In the genomic region with DNA sequence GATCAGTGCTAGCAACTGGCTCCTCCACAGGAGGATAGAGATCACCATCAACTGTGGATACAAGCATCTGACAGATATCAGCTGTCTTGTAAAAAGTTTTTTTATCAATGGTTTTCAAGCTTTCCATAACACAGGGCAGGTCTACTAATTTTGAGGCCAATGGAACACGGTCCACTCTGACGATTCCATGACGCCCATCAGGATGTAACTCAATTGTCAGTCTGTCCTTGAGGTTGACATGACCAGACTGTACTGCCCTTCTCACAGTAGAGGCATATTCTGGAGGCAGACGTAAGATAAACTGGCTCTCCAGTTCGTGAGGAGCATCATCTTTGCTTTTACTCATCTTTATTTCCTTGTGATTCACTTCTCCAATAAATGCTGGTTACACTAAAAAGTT, we compare ENCODE assay signal across 8 cellular contexts. TPM values are rescaled to one million over a fixed set of nuclear protein-coding genes. Genes with fewer than 3 reads are reported as not detected.
A peak's percentile ranks its signal among the peaks of the same experiment; 100 is the strongest.
DNase-seq lines count a peak whose midpoint lies in the region; ATAC-seq, FAIRE-seq and TF ChIP-seq lines count a peak whose summit lies in the region.

No MANE protein-coding gene starts in this region.

- no peak for FAIRE-seq in frontal cortex (lab: Jason Lieb, UNC)

- 61 to 63% methylated on average over 5 of the region's 5 CpGs for WGBS in heart right ventricle, 2 donors
- 80 to 90% methylated on average over 4 to 5 of the region's 5 CpGs for WGBS in mesodermal cell (ENCODE audit: insufficient coverage in 2 of 2), 2 experiments

- H3K9me3 ChIP-seq in heart right ventricle: peaks cover 0 to 83% (median 53%) of the 10 kb centered on the region in 11 donors
- peaks cover 44% of the 10 kb centered on the region for H3K9me3 ChIP-seq in mesodermal cell (ENCODE audit: control insufficient read depth, low read length)
- H3K9me3 ChIP-seq in vagina: peaks cover 46% of the 10 kb centered on the region

- TF ChIP-seq POLR2A in vagina (IDR thresholded peaks at IDR 0.05): no peak

- TF ChIP-seq CTCF in heart right ventricle (IDR thresholded peaks at IDR 0.05) (no peak), brain microvascular endothelial cell (IDR thresholded peaks at IDR 0.05; ENCODE audit: low read depth, low read length, missing control alignments) (no peak), vagina (IDR thresholded peaks at IDR 0.05) (no peak)

- intact Hi-C loops in heart right ventricle (cut with DNase I) (loop anchor here in 6 of 10 donors (2.0 to 10.0 kb wide), 9 partner anchors 65 to 917 kb away; a partner anchor contains a TSS), Right ventricle myocardium inferior (cut with DNase I) (loop anchor here (2.0 to 10.0 kb wide), 2 partner anchors 105 to 241 kb away; a partner anchor contains a TSS), vagina (cut with DNase I) (loop anchor here (5.0 kb wide), 1 partner anchor 243 kb away; no protein-coding TSS in a partner anchor)

- H3K27ac ChIP-seq in heart right ventricle (peak overlapping the region in 6 of 10 donors; percentile 90 to 99 (median 94)), brain microvascular endothelial cell (peak overlapping the region; percentile 97), mesodermal cell (ENCODE audit: low read depth, low read length, severe bottlenecking) (peak overlapping the region; percentile 11), vagina (peak overlapping the region; percentile 93)

- peak in 2 of 8 donors; percentile 28 to 38 for ATAC-seq in heart right ventricle
- ATAC-seq in Right ventricle myocardium inferior: no peak

- H3K4me1 ChIP-seq in heart right ventricle: peaks cover 0 to 23% (median 13%) of the 10 kb centered on the region in 9 donors
- H3K4me1 ChIP-seq in mesodermal cell (ENCODE audit: control insufficient read depth, insufficient read depth, low read length, poor library complexity, severe bottlenecking): no peaks in the 10 kb centered on the region
- peaks cover 6% of the 10 kb centered on the region for H3K4me1 ChIP-seq in vagina

- H3K27me3 ChIP-seq in heart right ventricle (no peaks in the 10 kb centered on the region), brain microvascular endothelial cell (replicated peaks) (no peaks in the 10 kb centered on the region), vagina (no peaks in the 10 kb centered on the region)

- peaks cover 0 to 52% (median 21%) of the 10 kb centered on the region in 9 donors for H3K36me3 ChIP-seq in heart right ventricle
- peaks cover 17% of the 10 kb centered on the region for H3K36me3 ChIP-seq in brain microvascular endothelial cell (replicated peaks)
- peaks cover 46% of the 10 kb centered on the region for H3K36me3 ChIP-seq in mesodermal cell (ENCODE audit: control insufficient read depth, insufficient read depth, low read length)
- H3K36me3 ChIP-seq in vagina: peaks cover 0 to 46% of the 10 kb centered on the region in 2 donors

- H3K4me3 ChIP-seq in heart right ventricle (peak overlapping the region in 9 of 10 donors; percentile 56 to 96 (median 71)), brain microvascular endothelial cell (ENCODE audit: low read depth, low read length) (peak overlapping the region; percentile 87), mesodermal cell (ENCODE audit: extremely low read depth, insufficient read depth, low read length, poor library complexity, severe bottlenecking) (peak overlapping the region; percentile 69), vagina (peak overlapping the region; percentile 74 to 95)

- in situ Hi-C loops in brain microvascular endothelial cell (cut with HindIII; ENCODE audit: low pct_ligation_motif_present, low sequenced_read_pairs): no loop called here

- DNase-seq in heart right ventricle (no peak), Right ventricle myocardium inferior (ENCODE audit: missing footprints) (no peak), brain microvascular endothelial cell (no peak), vagina (ENCODE audit: extremely low spot score in 2 of 2) (no peak), frontal cortex (ENCODE audit: low spot score in 2 of 2) (no peak), HCEC 1CT (no peak)
- DNase-seq in activated effector memory CD4-positive, alpha-beta T cell treated with anti-CD3 and anti-CD28 coated beads, Interleukin-2, amount 50 U/mL, for 16 hours: no peak

RNA-seq across cellular contexts. Expression of a gene that starts 0.9 kb away (rescaled TPM):
- total RNA-seq in heart right ventricle (100 to 1,000 TPM in 8 of 10 donors, 10 to 100 TPM in 2; 93.4 to 111 (median 107) TPM), Right ventricle myocardium inferior (101 TPM), vagina (53.8 TPM), frontal cortex (119 TPM)
- polyA plus RNA-seq in heart right ventricle: 10 to 100 TPM; 33.1 to 89.9 TPM
- polyA plus RNA-seq in mesodermal cell (2013, experiment 1 of 2): 121 TPM
- polyA plus RNA-seq in mesodermal cell (2013, experiment 2 of 2): 127 TPM

RNA-seq across cellular contexts. Expression of a gene that starts 10.6 kb away (rescaled TPM):
- total RNA-seq in heart right ventricle (1 to 10 TPM; 2.1 to 5.0 (median 2.8) TPM), Right ventricle myocardium inferior (3.2 TPM), vagina (not detected), frontal cortex (3.3 TPM)
- polyA plus RNA-seq in heart right ventricle: 1 to 10 TPM in 1 of 2 donors, under 1 TPM in 1; 0.57 to 1.5 TPM
- polyA plus RNA-seq in mesodermal cell (2013, experiment 1 of 2): 0.59 TPM
- 0.25 TPM for polyA plus RNA-seq in mesodermal cell (2013, experiment 2 of 2)

RNA-seq across cellular contexts. Expression of a gene that starts 15.8 kb away (rescaled TPM):
- total RNA-seq in heart right ventricle: under 1 TPM in 2 of 10 donors, not detected in 8; 0.28 TPM
- under 1 TPM in 1 of 2 donors, not detected in 1; 0.22 TPM for polyA plus RNA-seq in heart right ventricle
- not detected for total RNA-seq in Right ventricle myocardium inferior
- not detected for polyA plus RNA-seq in mesodermal cell (2013, experiment 1 of 2)
- polyA plus RNA-seq in mesodermal cell (2013, experiment 2 of 2): not detected
- total RNA-seq in vagina: not detected
- total RNA-seq in frontal cortex: not detected

RNA-seq across cellular contexts. Expression of a gene that starts 18.9 kb away (rescaled TPM):
- total RNA-seq in heart right ventricle (10 to 100 TPM in 6 of 10 donors, 1 to 10 TPM in 4; 7.0 to 15.3 (median 12.2) TPM), Right ventricle myocardium inferior (6.2 TPM), vagina (6.1 TPM), frontal cortex (4.5 TPM)
- polyA plus RNA-seq in heart right ventricle: 1 to 10 TPM; 1.6 to 2.0 TPM
- polyA plus RNA-seq in mesodermal cell (2013, experiment 1 of 2): 0.29 TPM
- polyA plus RNA-seq in mesodermal cell (2013, experiment 2 of 2): 0.40 TPM

RNA-seq across cellular contexts. Expression of a gene that starts 23.9 kb away (rescaled TPM):
- total RNA-seq in heart right ventricle (10 to 100 TPM; 10.0 to 21.0 (median 15.2) TPM), Right ventricle myocardium inferior (9.8 TPM), vagina (3.4 TPM), frontal cortex (4.1 TPM)
- 1 to 10 TPM; 1.3 to 7.5 TPM for polyA plus RNA-seq in heart right ventricle
- 2.8 TPM for polyA plus RNA-seq in mesodermal cell (2013, experiment 1 of 2)
- polyA plus RNA-seq in mesodermal cell (2013, experiment 2 of 2): 2.6 TPM

Comparison
In these comparisons a context has a peak if more than half of its experiments do, and no peak if none do; other contexts are left out.
1. H3K27ac ChIP-seq: peak in every context shown above with its lines; median percentile 97 in brain microvascular endothelial cell; 94 in heart right ventricle; 93 in vagina; 11 in mesodermal cell.